Comparison of ENCODE assay signal across 17 cellular contexts in the genomic region with DNA sequence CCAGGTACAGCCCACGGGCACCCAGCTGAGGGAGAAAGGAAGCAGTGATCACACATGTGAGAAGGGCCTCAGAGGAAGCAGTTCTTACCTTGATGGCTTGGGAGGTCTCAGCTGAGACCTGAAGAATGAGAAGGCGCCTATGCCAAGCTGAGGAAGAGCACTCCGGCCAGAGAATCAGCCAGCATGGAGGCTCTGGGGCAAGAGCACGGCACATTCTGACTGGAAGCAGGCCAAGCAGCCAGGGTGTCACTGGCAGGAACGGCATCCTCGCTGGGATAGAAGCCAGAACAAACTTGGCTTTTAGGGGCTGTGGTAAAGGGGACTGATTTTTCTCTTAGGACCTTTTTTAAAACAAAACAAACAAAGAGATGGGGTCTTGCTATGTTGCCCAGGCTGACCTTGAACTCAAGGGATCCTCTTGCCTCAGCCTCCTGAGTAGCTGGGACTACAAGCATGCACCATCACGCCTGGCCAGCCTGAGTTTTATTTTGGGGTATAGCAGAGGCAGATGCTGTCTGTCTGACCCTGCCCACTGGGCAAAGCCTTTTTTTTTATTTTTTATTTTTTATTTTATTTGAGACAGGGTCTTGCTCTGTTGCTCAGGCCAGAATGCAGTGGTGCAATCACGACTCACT. TPM values are rescaled to one million over a fixed set of nuclear protein-coding genes. Genes with fewer than 3 reads are reported as not detected.
DNase-seq lines count a peak whose midpoint lies in the region; ATAC-seq, FAIRE-seq and TF ChIP-seq lines count a peak whose summit lies in the region.
"Had no signal": no experiment of that assay in that cellular context is flagged by ENCODE, and none has a peak within 500 bp of the region (broad histone marks: within the 10 kb centered on the region; RNA-seq: fewer than 3 reads in every experiment).

No MANE protein-coding gene starts in this region.

- intact Hi-C loops in Right ventricle myocardium inferior (cut with DNase I): no loop called here
- intact Hi-C loops in sciatic nerve (cut with DNase I): no loop called here
- intact Hi-C loops in tibial artery (cut with DNase I; ENCODE audit: low total_unique reads): no loop called here

- POLR2A ChIA-PET in WTC11 (lab: Charles Lee): no interaction called here

- CTCF ChIA-PET in WTC11 (lab: Charles Lee): interaction anchor here (0.6 to 2.4 kb wide), 7 partner anchors 12 to 52 kb away, joined by 3 to 14 read pairs (median 7); no protein-coding TSS in a partner anchor

- peaks cover 0 to 12% (median 10%) of the 10 kb centered on the region in 4 donors for H3K4me1 ChIP-seq in tibial artery
- H3K4me1 ChIP-seq: upper lobe of left lung had no signal

- peaks cover 21 to 45% (median 34%) of the 10 kb centered on the region in 3 donors for H3K36me3 ChIP-seq in tibial artery

- no peak overlapping the region for H3K4me3 ChIP-seq in tibial artery
- H3K4me3 ChIP-seq: upper lobe of left lung had no signal

- TF ChIP-seq CTCF in WTC11 (IDR thresholded peaks at IDR 0.05) (no peak), tibial artery (IDR thresholded peaks at IDR 0.05) (no peak)

- peak overlapping the region in 1 of 2 donors; percentile 0 for H3K27ac ChIP-seq in tibial artery
- H3K27ac ChIP-seq: upper lobe of left lung had no signal

- no peak overlapping the region for H3K4me3 Mint-ChIP-seq in WTC11
- H3K4me3 Mint-ChIP-seq: activated naive CD4-positive, alpha-beta T cell treated with anti-CD3 and anti-CD28 coated beads, Interleukin-2, amount 50 U/mL, for 24 hours had no signal

- no peaks in the 10 kb centered on the region for H3K27me3 ChIP-seq in tibial artery
- H3K27me3 ChIP-seq: upper lobe of left lung had no signal

- no peak for FAIRE-seq in GM19239 (lab: Jason Lieb, UNC)

- no peaks in the 10 kb centered on the region for H3K9me3 Mint-ChIP-seq in WTC11
- H3K9me3 Mint-ChIP-seq: activated naive CD4-positive, alpha-beta T cell treated with anti-CD3 and anti-CD28 coated beads, Interleukin-2, amount 50 U/mL, for 24 hours had no signal

- peak; percentile 10 for DNase-seq in DMS79 treated with DMSO at 0.1 percent for 48 hours (lab: John Stamatoyannopoulos, UW)
- no peak for DNase-seq in DMS79 (lab: John Stamatoyannopoulos, UW)
- DNase-seq in WTC11 (ENCODE audit: low spot score): no peak
- DNase-seq in Right ventricle myocardium inferior (ENCODE audit: missing footprints): peak; percentile 81
- DNase-seq in sciatic nerve (ENCODE audit: low spot score): no peak
- DNase-seq in tibial artery: no peak
- no peak for DNase-seq in GM19239 (ENCODE audit: insufficient read length, low spot score)
- DNase-seq: activated CD4-positive, alpha-beta T cell treated with anti-CD3 and anti-CD28 coated beads, Interleukin-2, amount 50 U/mL, for 48 hours; cortex of kidney; NCI-H510A; T-helper 9 cell; upper lobe of left lung had no signal

- peaks cover 22% of the 10 kb centered on the region for H3K4me1 Mint-ChIP-seq in WTC11
- H3K4me1 Mint-ChIP-seq: activated naive CD4-positive, alpha-beta T cell treated with anti-CD3 and anti-CD28 coated beads, Interleukin-2, amount 50 U/mL, for 24 hours had no signal

- H3K27ac Mint-ChIP-seq in WTC11: peak overlapping the region; percentile 97; the same call in 1 of the 2 replicates
- H3K27ac Mint-ChIP-seq: activated naive CD4-positive, alpha-beta T cell treated with anti-CD3 and anti-CD28 coated beads, Interleukin-2, amount 50 U/mL, for 24 hours had no signal

- H3K27me3 Mint-ChIP-seq in WTC11 (ENCODE audit: low read depth): no peaks in the 10 kb centered on the region
- H3K27me3 Mint-ChIP-seq: activated naive CD4-positive, alpha-beta T cell treated with anti-CD3 and anti-CD28 coated beads, Interleukin-2, amount 50 U/mL, for 24 hours had no signal

- H3K9me3 ChIP-seq in tibial artery: no peaks in the 10 kb centered on the region
- H3K9me3 ChIP-seq: upper lobe of left lung had no signal

- H3K36me3 Mint-ChIP-seq in WTC11: peaks cover 48% of the 10 kb centered on the region

- no peak for ATAC-seq in WTC11
- ATAC-seq in Right ventricle myocardium inferior: peak; percentile 59
- peak; percentile 24 for ATAC-seq in sciatic nerve
- no peak for ATAC-seq in GM21390 (IDR thresholded peaks at IDR 0.05; ENCODE audit: unreplicated experiment)

TF ChIP-seq in WTC11, 78 proteins besides CTCF, POLR2A, EP300 and RAD21:
- 0 out of 2 replicates have a peak, but pooled peaks have one; percentile 0 for TF ChIP-seq FOXP1 (CRISPR knock-in tag; IDR thresholded peaks at IDR 0.05; ENCODE audit: borderline replicate concordance)
- TF ChIP-seq RELA (CRISPR knock-in tag; IDR thresholded peaks at IDR 0.05; ENCODE audit: borderline replicate concordance): no peak
- TF ChIP-seq ZNF121 (CRISPR knock-in tag; IDR thresholded peaks at IDR 0.05): peak; percentile 91; the same call in 1 of the 2 replicates
- TF ChIP-seq ZNF416 (CRISPR knock-in tag; IDR thresholded peaks at IDR 0.05): no peak

RNA-seq across cellular contexts. Expression of gene GHRH, which starts 17.6 kb away (rescaled TPM):
- total RNA-seq in WTC11 (2021) (0.74 TPM in 1 of 3 replicates, not detected in the others), Right ventricle myocardium inferior (not detected), sciatic nerve (not detected)
- total RNA-seq: A172, glomerular endothelial cell, RPMI7951, upper lobe of left lung had no signal

RNA-seq across cellular contexts. Expression of gene MANBAL, which starts 45.4 kb away (rescaled TPM):
- 41.7 to 48.6 TPM (median 48.5 TPM) in 3 replicates for total RNA-seq in WTC11 (2021)
- 20.7 TPM for total RNA-seq in Right ventricle myocardium inferior
- total RNA-seq in sciatic nerve: 34.1 TPM

Comparison
In these comparisons a context has a peak if more than half of its experiments do, and no peak if none do; other contexts are left out.
1. DNase-seq: peak in DMS79 treated with DMSO at 0.1 percent for 48 hours (single experiment) and Right ventricle myocardium inferior (single experiment); none in DMS79 (single experiment), WTC11 (single experiment), sciatic nerve (single experiment), tibial artery (0 of 2) and GM19239 (single experiment).
2. ATAC-seq: peak in Right ventricle myocardium inferior (single experiment) and sciatic nerve (single experiment); none in WTC11 (single experiment) and GM21390 (single experiment).